In genomic region chr1:248945856-248946416, GRCh38 we compare ENCODE assay signal across 6 cellular contexts. TPM values are rescaled to one million over a fixed set of nuclear protein-coding genes. Genes with fewer than 3 reads are reported as not detected.
DNase-seq lines count a peak whose midpoint lies in the region; ATAC-seq, FAIRE-seq and TF ChIP-seq lines count a peak whose summit lies in the region.
"Not testable (repeated sequence)": the region's sequence is repeated elsewhere in the genome, so short reads cannot be mapped to it uniquely, and the experiment has no call there.

No MANE protein-coding gene starts in this region.

- H3K4me3 ChIP-seq in Panc1 (ENCODE audit: low read depth in 2 of 2, low read length in 2 of 2); K562; heart right ventricle; left lung; pancreas: not testable (repeated sequence)

- not testable (repeated sequence) for H3K36me3 Mint-ChIP-seq in activated T-helper 17 cell treated with anti-CD3 and anti-CD28 coated beads, Interleukin-2, amount 50 U/mL, for 72 hours (ENCODE audit: low read depth)

- not testable (repeated sequence) for H3K27me3 ChIP-seq in Panc1 (ENCODE audit: control insufficient read depth, insufficient read depth, low read length); K562 (ENCODE audit: control insufficient read depth in 2 of 2, insufficient read depth in 2 of 2, low read length in 2 of 2); heart right ventricle; left lung; pancreas

- H3K27me3 Mint-ChIP-seq in activated T-helper 17 cell treated with anti-CD3 and anti-CD28 coated beads, Interleukin-2, amount 50 U/mL, for 72 hours = not testable (repeated sequence)

- not testable (repeated sequence) for H3K9me3 Mint-ChIP-seq in activated T-helper 17 cell treated with anti-CD3 and anti-CD28 coated beads, Interleukin-2, amount 50 U/mL, for 72 hours

- TF ChIP-seq POLR2A in K562 (conservative IDR thresholded peaks at IDR 0.05) = not testable (repeated sequence)

- not testable (repeated sequence) for H3K27ac Mint-ChIP-seq in activated T-helper 17 cell treated with anti-CD3 and anti-CD28 coated beads, Interleukin-2, amount 50 U/mL, for 72 hours

- TF ChIP-seq CTCF in Panc1 (IDR thresholded peaks at IDR 0.05); K562 (IDR thresholded peaks at IDR 0.05 in 2 of 3, conservative IDR thresholded peaks at IDR 0.05 in 1 of 3; ENCODE audit: insufficient read depth in 2 of 3, low read depth in 1 of 3, low read length in 3 of 3); heart right ventricle (IDR thresholded peaks at IDR 0.05); left lung (IDR thresholded peaks at IDR 0.05); pancreas (IDR thresholded peaks at IDR 0.05): not testable (repeated sequence)

- POLR2A ChIA-PET in Panc1 (lab: Charles Lee); K562 (lab: Yijun Ruan, JAX): not testable (repeated sequence)

- H4K20me1 ChIP-seq in K562 (replicated peaks; ENCODE audit: control insufficient read depth, insufficient read depth, low read length) = not testable (repeated sequence)

- H3K4me2 ChIP-seq in K562 (ENCODE audit: insufficient read depth, low read length) = not testable (repeated sequence)

- not testable (repeated sequence) for H3K4me1 ChIP-seq in Panc1 (ENCODE audit: control insufficient read depth, insufficient read depth, low read length); K562 (replicated peaks in 1 of 2; ENCODE audit: control insufficient read depth in 2 of 2, insufficient read depth in 2 of 2, low read length in 2 of 2); heart right ventricle; left lung; pancreas

- H3K4me1 Mint-ChIP-seq in activated T-helper 17 cell treated with anti-CD3 and anti-CD28 coated beads, Interleukin-2, amount 50 U/mL, for 72 hours = not testable (repeated sequence)

- BruUV-seq in Panc1 (replicated peaks; lab: Mats Ljungman, UMichigan); K562 (replicated peaks; lab: Mats Ljungman, UMichigan): not testable (repeated sequence)

- not testable (repeated sequence) for TF ChIP-seq RAD21 in K562 (CRISPR knock-in tag; conservative IDR thresholded peaks at IDR 0.05 in 1 of 2, IDR thresholded peaks at IDR 0.05 in 1 of 2)

- TF ChIP-seq EP300 in K562 (IDR thresholded peaks at IDR 0.05; ENCODE audit: low read length) = not testable (repeated sequence)

- CTCF ChIA-PET in Panc1 (lab: Charles Lee); K562 (lab: Yijun Ruan, JAX; ENCODE audit: low intra/inter-chr PET ratio): not testable (repeated sequence)

- not testable (repeated sequence) for H3K27ac ChIP-seq in Panc1 (ENCODE audit: low read length); K562 (ENCODE audit: extremely low read depth, low read depth, low read length); heart right ventricle; left lung; pancreas

- ATAC-seq in Panc1 = peak; percentile 78
- ATAC-seq in activated T-helper 17 cell treated with anti-CD3 and anti-CD28 coated beads, Interleukin-2, amount 50 U/mL, for 72 hours (replicated peaks) = peak; percentile 55
- ATAC-seq in K562 = not testable (repeated sequence)
- ATAC-seq in heart right ventricle = peak in 5 of 8 donors; percentile 38 to 95 (median 57)
- ATAC-seq in left lung = peak; percentile 65
- ATAC-seq in pancreas = peak; percentile 65 to 84 (median 76)

- not testable (repeated sequence) for H3K79me2 ChIP-seq in K562 (ENCODE audit: control insufficient read depth, insufficient read depth, low read length)

- not testable (repeated sequence) for H2AFZ ChIP-seq in K562 (ENCODE audit: low read depth, low read length)

- not testable (repeated sequence) for H3K4me3 Mint-ChIP-seq in activated T-helper 17 cell treated with anti-CD3 and anti-CD28 coated beads, Interleukin-2, amount 50 U/mL, for 72 hours

- H3K9me1 ChIP-seq in K562 (ENCODE audit: control insufficient read depth, insufficient read depth, low read length) = not testable (repeated sequence)

- H3K9ac ChIP-seq in K562 (ENCODE audit: insufficient read depth in 1 of 2, low read depth in 2 of 2, low read length in 2 of 2) = not testable (repeated sequence)

- DNase-seq in Panc1 (ENCODE audit: low read depth, low spot score); K562 (ENCODE audit: extremely low read depth in 1 of 4, low spot score in 3 of 4); heart right ventricle; left lung: not testable (repeated sequence)
- peak in 1 of 6 donors; percentile 61 for DNase-seq in pancreas

- not testable (repeated sequence) for FAIRE-seq in K562 (lab: Jason Lieb, UNC); pancreas (lab: Jason Lieb, UNC)

- H3K9me3 ChIP-seq in Panc1 (ENCODE audit: control insufficient read depth, insufficient read depth, low read depth, low read length); K562 (replicated peaks; ENCODE audit: control insufficient read depth, insufficient read depth, low read depth, low read length); heart right ventricle; left lung; pancreas: not testable (repeated sequence)

- intact Hi-C loops in Panc1 (cut with micrococcal nuclease; ENCODE audit: unreplicated experiment); K562 (cut with micrococcal nuclease); heart right ventricle (cut with DNase I); left lung (cut with DNase I); pancreas (cut with DNase I): not testable (repeated sequence)

- in situ Hi-C loops in Panc1 (cut with HindIII; ENCODE audit: low pct_unique_long_range_greater_than_20kb, low sequenced_read_pairs); K562 (cut with MboI): not testable (repeated sequence)

- not testable (repeated sequence) for H3K36me3 ChIP-seq in Panc1 (ENCODE audit: control insufficient read depth, insufficient read depth, low read length); K562 (ENCODE audit: control insufficient read depth, insufficient read depth, low read length); heart right ventricle; left lung; pancreas

TF ChIP-seq in K562, 482 proteins besides CTCF, POLR2A, EP300 and RAD21:
- 0 out of 2 replicates have a peak, but pooled peaks have one; percentile 38 for TF ChIP-seq HMBOX1 (IDR thresholded peaks at IDR 0.05)

RNA-seq across cellular contexts. Expression of gene PGBD2, which starts 39.9 kb away (rescaled TPM):
- total RNA-seq in Panc1 (2021; ENCODE audit: unreplicated experiment) (7.1 TPM), K562 (2014; rRNA removed) (11.9 and 12.4 TPM in 2 replicates), K562 (2014; rRNA removed; fragmentation: Illumina TruSeq; extraction: Trizol) (13.6 and 14.0 TPM in 2 replicates), K562 (2015; rRNA removed; fragmentation: Illumina TruSeq; extraction: Trizol) (18.7 TPM in 2 replicates), K562 (2021) (12.2 and 12.4 TPM in 2 replicates), heart right ventricle (1 to 10 TPM; 1.3 to 3.4 (median 2.2) TPM), left lung (10 to 100 TPM in 1 of 2 donors, 1 to 10 TPM in 1; 7.0 to 10.2 TPM), pancreas (1 to 10 TPM; 2.2 to 7.5 (median 4.0) TPM)
- polyA plus RNA-seq in Panc1 (2012; ENCODE audit: insufficient read length) = 5.3 TPM
- total RNA-seq in activated T-helper 17 cell treated with anti-CD3 and anti-CD28 coated beads, Interleukin-2, amount 50 U/mL, for 72 hours = 1 to 10 TPM; 6.4 to 6.9 TPM
- total RNA-seq in K562 (2011; cell fraction: chromatin; rRNA removed; ENCODE audit: low replicate concordance) = 37.0 and 45.9 TPM in 2 replicates
- 20.3 and 21.8 TPM in 2 replicates for total RNA-seq in K562 (2011; cell fraction: nucleolus; rRNA removed)
- total RNA-seq in K562 (2011; cell fraction: nucleoplasm; rRNA removed) = 24.5 and 28.1 TPM in 2 replicates
- polyA plus RNA-seq in K562 (2011; rRNA removed) (15.2 and 19.4 TPM in 2 replicates), K562 (2014; fragmentation: Illumina TruSeq; extraction: Trizol) (10.9 and 13.2 TPM in 2 replicates), K562 (2014; fragmentation: Nextera tagmentation; extraction: Ambion mirVana) (10 to 100 TPM; 14.7 to 21.8 TPM), K562 (2014; rRNA removed) (20.8 and 21.6 TPM in 2 replicates), heart right ventricle (1 to 10 TPM; 1.7 to 3.0 TPM), pancreas (1 to 10 TPM; 5.8 to 6.9 TPM)
- 6.8 and 10.4 TPM in 2 replicates for polyA plus RNA-seq in K562 (2011; cell fraction: cytosol; rRNA removed)
- polyA plus RNA-seq in K562 (2011; cell fraction: nucleus; rRNA removed) = 42.5 and 50.0 TPM in 2 replicates
- 11.7 and 11.9 TPM in 2 replicates for polyA plus RNA-seq in K562 (2012)
- 21.3 and 22.7 TPM in 2 replicates for polyA minus RNA-seq in K562 (2011; rRNA and poly(A)+ RNA removed)
- 5.0 and 5.8 TPM in 2 replicates for polyA minus RNA-seq in K562 (2011; cell fraction: cytosol; rRNA and poly(A)+ RNA removed)
- polyA minus RNA-seq in K562 (2011; cell fraction: nucleus; rRNA and poly(A)+ RNA removed) = 8.5 and 12.0 TPM in 2 replicates
